9 cellular contexts compared by ENCODE assay signal in the genomic region with DNA sequence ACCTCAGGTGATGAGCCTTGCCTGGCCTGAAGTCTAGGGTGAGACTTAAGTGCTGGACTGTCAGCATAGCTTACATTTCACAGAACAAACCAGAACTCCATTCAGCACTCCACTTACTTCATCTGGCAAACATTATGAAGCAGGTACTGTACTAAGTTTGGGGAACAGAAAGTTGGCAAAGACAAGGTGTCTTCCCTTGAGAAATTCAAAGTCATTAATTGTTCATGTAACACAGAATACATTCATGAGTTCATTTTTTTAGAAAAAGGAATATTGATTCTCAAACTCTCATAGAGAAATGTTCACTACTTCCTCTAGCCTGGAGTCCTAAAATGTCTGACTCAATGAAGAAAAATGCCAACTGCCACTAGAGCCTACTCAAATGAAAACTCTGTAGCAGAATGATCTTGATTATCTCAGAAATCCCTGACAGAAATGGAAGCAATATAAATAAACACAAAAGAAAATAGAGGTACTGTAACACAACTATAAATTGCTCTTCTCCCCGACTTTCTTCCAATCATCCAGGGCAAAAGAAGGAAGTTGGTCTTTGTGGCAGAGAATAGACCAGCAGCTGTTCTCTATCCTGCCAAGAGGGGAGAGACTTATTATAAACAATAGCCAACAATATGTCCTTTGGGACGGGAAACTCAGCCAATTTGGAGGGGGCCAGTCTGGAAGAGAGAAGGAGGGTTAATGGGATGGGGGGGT.
DNase-seq lines count a peak whose midpoint lies in the region; ATAC-seq and TF ChIP-seq lines count a peak whose summit lies in the region.
"Had no signal": no experiment of that assay in that cellular context is flagged by ENCODE, and none has a peak within 500 bp of the region (broad histone marks: within the 10 kb centered on the region; RNA-seq: fewer than 3 reads in every experiment).

No MANE protein-coding gene starts in this region.

- H3K4me3 Mint-ChIP-seq in activated naive CD8-positive, alpha-beta T cell treated with anti-CD3 and anti-CD28 coated beads for 36 hours = no peak overlapping the region

- TF ChIP-seq CTCF in osteoblast (IDR thresholded peaks at IDR 0.05; ENCODE audit: extremely low read depth, low read depth, low read length) = no peak

- peak overlapping the region; percentile 47 for H3K27ac ChIP-seq in osteoblast (ENCODE audit: low read depth, low read length)
- H3K27ac ChIP-seq: neutrophil had no signal

- peaks cover 67% of the 10 kb centered on the region for H3K4me1 ChIP-seq in osteoblast (ENCODE audit: insufficient read depth, low read length)

- H2AFZ ChIP-seq in osteoblast (ENCODE audit: low read length) = no peak overlapping the region

- peak overlapping the region; percentile 4 for H3K27ac Mint-ChIP-seq in activated naive CD8-positive, alpha-beta T cell treated with anti-CD3 and anti-CD28 coated beads for 36 hours

- no peaks in the 10 kb centered on the region for H3K27me3 ChIP-seq in osteoblast (ENCODE audit: insufficient read depth, low read length)
- H3K27me3 ChIP-seq: neutrophil had no signal

- H3K27me3 Mint-ChIP-seq in activated naive CD8-positive, alpha-beta T cell treated with anti-CD3 and anti-CD28 coated beads for 36 hours = no peaks in the 10 kb centered on the region

- ATAC-seq in HG03066 (IDR thresholded peaks at IDR 0.05; ENCODE audit: low read depth, unreplicated experiment) = peak; percentile 26
- no peak for ATAC-seq in GM19455 (IDR thresholded peaks at IDR 0.05; ENCODE audit: unreplicated experiment)

- no peaks in the 10 kb centered on the region for H3K9me3 ChIP-seq in osteoblast (ENCODE audit: low read depth, low read length)
- H3K9me3 ChIP-seq: neutrophil had no signal

- H3K36me3 ChIP-seq in osteoblast (ENCODE audit: insufficient read depth, low read length) = no peaks in the 10 kb centered on the region
- H3K36me3 ChIP-seq: neutrophil had no signal

- no peak overlapping the region for H3K4me3 ChIP-seq in osteoblast (ENCODE audit: insufficient read depth, low read length)

- H3K79me2 ChIP-seq in osteoblast (ENCODE audit: insufficient read depth, low read length) = peaks cover 54% of the 10 kb centered on the region

- peak overlapping the region; percentile 45 for H3K4me2 ChIP-seq in osteoblast (ENCODE audit: insufficient read depth, low read length)

- DNase-seq in NCI-H1436 (lab: John Stamatoyannopoulos, UW) = peak; percentile 9
- DNase-seq in NCI-H1436 treated with DMSO at 0.1 percent for 48 hours (lab: John Stamatoyannopoulos, UW) = no peak
- DNase-seq in activated naive CD8-positive, alpha-beta T cell treated with anti-CD3 and anti-CD28 coated beads for 36 hours = no peak
- DNase-seq in osteoblast (ENCODE audit: insufficient read length, low spot score, missing footprints) = no peak
- DNase-seq in NCI-H526 treated with DMSO at 0.1 percent for 48 hours (lab: John Stamatoyannopoulos, UW) = no peak
- no peak for DNase-seq in islet precursor cell

- peaks cover 33% of the 10 kb centered on the region for H3K36me3 Mint-ChIP-seq in activated naive CD8-positive, alpha-beta T cell treated with anti-CD3 and anti-CD28 coated beads for 36 hours

- H3K9me3 Mint-ChIP-seq in activated naive CD8-positive, alpha-beta T cell treated with anti-CD3 and anti-CD28 coated beads for 36 hours = no peaks in the 10 kb centered on the region

- no peaks in the 10 kb centered on the region for H4K20me1 ChIP-seq in osteoblast (ENCODE audit: insufficient read depth, low read length)

- peaks cover 62% of the 10 kb centered on the region for H3K4me1 Mint-ChIP-seq in activated naive CD8-positive, alpha-beta T cell treated with anti-CD3 and anti-CD28 coated beads for 36 hours
